Comparison of ENCODE assay signal across 9 cellular contexts in genomic region chr22:22348127-22348814, GRCh38.
A peak's percentile ranks its signal among the peaks of the same experiment; 100 is the strongest.
DNase-seq lines count a peak whose midpoint lies in the region; ATAC-seq and TF ChIP-seq lines count a peak whose summit lies in the region.
"Had no signal": no experiment of that assay in that cellular context is flagged by ENCODE, and none has a peak within 500 bp of the region (broad histone marks: within the 10 kb centered on the region; RNA-seq: fewer than 3 reads in every experiment).

No MANE protein-coding gene starts in this region.

- ATAC-seq in GM23338 (peak; percentile 84), GM21390 (IDR thresholded peaks at IDR 0.05; ENCODE audit: unreplicated experiment) (no peak), GM19395 (IDR thresholded peaks at IDR 0.05; ENCODE audit: unreplicated experiment) (no peak)

- no peaks in the 10 kb centered on the region for H3K9me3 Mint-ChIP-seq in GM23338

- H3K4me3 ChIP-seq in GM23338: no peak overlapping the region
- no peak overlapping the region for H3K4me3 ChIP-seq in astrocyte of the spinal cord (ENCODE audit: low read depth, low read length)

- H3K4me1 ChIP-seq in GM23338 (ENCODE audit: insufficient read depth): no peaks in the 10 kb centered on the region

- no peak overlapping the region for H3K27ac Mint-ChIP-seq in GM23338

- no peaks in the 10 kb centered on the region for H3K9me2 ChIP-seq in GM23338 (ENCODE audit: insufficient read depth)

- no peak overlapping the region for H3K4me2 ChIP-seq in GM23338

- H3K79me2 ChIP-seq in GM23338 (replicated peaks; ENCODE audit: insufficient read depth): no peaks in the 10 kb centered on the region

- H3K36me3 Mint-ChIP-seq in GM23338 (ENCODE audit: low read depth): no peaks in the 10 kb centered on the region; the same call in 2 of the 3 replicates

- H3K4me1 Mint-ChIP-seq in GM23338: peaks cover 20% of the 10 kb centered on the region

- H4K20me1 ChIP-seq in GM23338 (replicated peaks; ENCODE audit: insufficient read depth): no peaks in the 10 kb centered on the region

- peaks cover 99% of the 10 kb centered on the region for H3K27me3 Mint-ChIP-seq in GM23338 (ENCODE audit: insufficient read depth, low read depth, poor library complexity)

- no peak overlapping the region for H3K27ac ChIP-seq in GM23338 (ENCODE audit: low read depth)

- H3K27me3 ChIP-seq in GM23338 (ENCODE audit: insufficient read depth): peaks cover 100% of the 10 kb centered on the region

- in situ Hi-C loops in astrocyte of the spinal cord (cut with HindIII; ENCODE audit: low sequenced_read_pairs): no loop called here

- DNase-seq in COR-L47 (lab: John Stamatoyannopoulos, UW) (peak; percentile 16), GM23338 (ENCODE audit: low spot score) (peak; percentile 74), astrocyte of the spinal cord (ENCODE audit: low read depth, low spot score) (no peak), midbrain (lab: John Stamatoyannopoulos, UW) (peak; percentile 81), NCI-H1092 treated with DMSO at 0.1 percent for 48 hours (lab: John Stamatoyannopoulos, UW) (no peak), T-helper 1 cell (no peak)
- DNase-seq: NCI-H774 had no signal

- no peak overlapping the region for H2AFZ ChIP-seq in GM23338

- no peaks in the 10 kb centered on the region for H3F3A ChIP-seq in GM23338 (replicated peaks; ENCODE audit: low read depth)

- no peaks in the 10 kb centered on the region for H3K36me3 ChIP-seq in GM23338 (ENCODE audit: insufficient read depth)

- no peak overlapping the region for H3K4me3 Mint-ChIP-seq in GM23338

- peak; percentile 40 to 42 for TF ChIP-seq CTCF in GM23338 (conservative IDR thresholded peaks at IDR 0.05; ENCODE audit: low read depth in 2 of 2)
- TF ChIP-seq CTCF in astrocyte of the spinal cord (IDR thresholded peaks at IDR 0.05; ENCODE audit: low read depth, low read length): peak; percentile 28

TF ChIP-seq in GM23338, 12 proteins besides CTCF, POLR2A, EP300 and RAD21:
- no peak for TF ChIP-seq STAT1 (IDR thresholded peaks at IDR 0.05; ENCODE audit: unreplicated experiment)
- TF ChIP-seq EZH2phosphoT487 (IDR thresholded peaks at IDR 0.05; ENCODE audit: unreplicated experiment): no peak
- TF ChIP-seq REST (IDR thresholded peaks at IDR 0.05; ENCODE audit: unreplicated experiment): no peak
- peak; percentile 20 for TF ChIP-seq EZH2 (IDR thresholded peaks at IDR 0.05; ENCODE audit: low read depth, unreplicated experiment)

Comparison
In these comparisons a context has a peak if more than half of its experiments do, and no peak if none do; other contexts are left out.
1. DNase-seq: peak in COR-L47 (single experiment), GM23338 (single experiment) and midbrain (single experiment); none in astrocyte of the spinal cord (single experiment), NCI-H1092 treated with DMSO at 0.1 percent for 48 hours (single experiment) and T-helper 1 cell (0 of 5).